In the genomic region with DNA sequence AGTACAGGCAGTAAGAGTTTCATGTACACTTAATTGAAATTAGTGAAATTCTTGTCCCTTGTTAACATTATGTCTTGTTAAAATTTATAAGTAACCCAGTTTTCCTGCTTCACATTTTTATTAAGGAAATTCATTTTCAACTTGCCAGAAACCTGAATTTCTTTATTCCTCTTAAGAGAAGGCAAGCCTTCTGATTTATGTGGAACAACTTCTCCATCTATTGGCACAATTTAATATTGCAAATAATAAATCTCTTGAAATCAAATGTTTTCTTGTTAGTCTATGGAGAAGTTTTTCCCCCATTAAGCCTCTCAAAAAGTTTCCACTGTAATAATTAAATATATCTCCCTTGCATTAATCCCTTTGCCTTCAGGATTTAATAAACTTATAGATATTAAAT, we compare ENCODE assay signal across 9 cellular contexts. TPM values are rescaled to one million over a fixed set of nuclear protein-coding genes. Genes with fewer than 3 reads are reported as not detected.
A peak's percentile ranks its signal among the peaks of the same experiment; 100 is the strongest.
DNase-seq lines count a peak whose midpoint lies in the region; ATAC-seq, FAIRE-seq and TF ChIP-seq lines count a peak whose summit lies in the region.
"Had no signal": no experiment of that assay in that cellular context is flagged by ENCODE, and none has a peak within 500 bp of the region (broad histone marks: within the 10 kb centered on the region; RNA-seq: fewer than 3 reads in every experiment).

No MANE protein-coding gene starts in this region.

- H3K36me3 Mint-ChIP-seq in CD4-positive, CD25-positive, alpha-beta regulatory T cell = no peaks in the 10 kb centered on the region

- no peak overlapping the region for H3K27ac ChIP-seq in CD4-positive, CD25-positive, alpha-beta regulatory T cell (ENCODE audit: insufficient read depth, low read length, poor library complexity, severe bottlenecking)
- H3K27ac ChIP-seq in KMS-11 = no peak overlapping the region
- H3K27ac ChIP-seq in SK-N-MC = 0 out of 2 replicates have a peak overlapping the region, but pooled peaks have one; percentile 27
- H3K27ac ChIP-seq in WERI-Rb-1 = no peak overlapping the region

- TF ChIP-seq CTCF in KMS-11 (conservative IDR thresholded peaks at IDR 0.05; ENCODE audit: low read depth, low read length) = peak; percentile 58
- no peak for TF ChIP-seq CTCF in WERI-Rb-1 (IDR thresholded peaks at IDR 0.05; ENCODE audit: low read depth, low read length)

- H3K27me3 ChIP-seq in CD4-positive, CD25-positive, alpha-beta regulatory T cell (ENCODE audit: control insufficient read depth, insufficient read depth, low read length) = no peaks in the 10 kb centered on the region
- no peaks in the 10 kb centered on the region for H3K27me3 ChIP-seq in KMS-11 (ENCODE audit: insufficient read depth, low read depth)
- no peaks in the 10 kb centered on the region for H3K27me3 ChIP-seq in WERI-Rb-1 (ENCODE audit: insufficient read depth, low read depth, severe bottlenecking)

- H3K9me3 Mint-ChIP-seq in CD4-positive, CD25-positive, alpha-beta regulatory T cell = peaks cover 0 to 1% (median 0%) of the 10 kb centered on the region in 7 donors

- H3K27me3 Mint-ChIP-seq in CD4-positive, CD25-positive, alpha-beta regulatory T cell = no peaks in the 10 kb centered on the region

- no peaks in the 10 kb centered on the region for H4K20me1 ChIP-seq in KMS-11 (ENCODE audit: insufficient read depth)

- no peaks in the 10 kb centered on the region for H3K4me1 Mint-ChIP-seq in CD4-positive, CD25-positive, alpha-beta regulatory T cell

- H2AFZ ChIP-seq in KMS-11 (ENCODE audit: low read depth) = no peak overlapping the region

- no peaks in the 10 kb centered on the region for H3K9me3 ChIP-seq in CD4-positive, CD25-positive, alpha-beta regulatory T cell (ENCODE audit: control insufficient read depth in 2 of 2, low read length in 2 of 2)
- no peaks in the 10 kb centered on the region for H3K9me3 ChIP-seq in SK-N-MC (ENCODE audit: low read depth, low read length)
- no peaks in the 10 kb centered on the region for H3K9me3 ChIP-seq in WERI-Rb-1 (ENCODE audit: severe bottlenecking)

- H3K4me3 ChIP-seq in CD4-positive, CD25-positive, alpha-beta regulatory T cell (ENCODE audit: low read depth, low read length) = no peak overlapping the region
- H3K4me3 ChIP-seq in KMS-11 (IDR thresholded peaks at IDR 0.05; ENCODE audit: insufficient read depth, low read depth, low read length) (no peak overlapping the region), SK-N-MC (no peak overlapping the region), WERI-Rb-1 (ENCODE audit: low read depth, low read length) (no peak overlapping the region)

- no peaks in the 10 kb centered on the region for H3K79me2 ChIP-seq in KMS-11 (ENCODE audit: insufficient read depth, low read depth)

- H3K4me1 ChIP-seq in CD4-positive, CD25-positive, alpha-beta regulatory T cell (ENCODE audit: control insufficient read depth, insufficient read depth, low read length, poor library complexity, severe bottlenecking) = no peaks in the 10 kb centered on the region
- no peaks in the 10 kb centered on the region for H3K4me1 ChIP-seq in KMS-11 (ENCODE audit: low read depth, poor library complexity, severe bottlenecking)

- H3K27ac Mint-ChIP-seq in CD4-positive, CD25-positive, alpha-beta regulatory T cell = no peak overlapping the region

- no peak for ATAC-seq in CD4-positive, CD25-positive, alpha-beta regulatory T cell (ENCODE audit: low read depth in 2 of 2)
- ATAC-seq in activated CD4-positive, CD25-positive, alpha-beta regulatory T cell treated with anti-CD3 and anti-CD28 coated beads, Interleukin-2, amount 50 U/mL, for 24 hours = no peak
- ATAC-seq in HG03457 (IDR thresholded peaks at IDR 0.05; ENCODE audit: unreplicated experiment) = no peak

- no peaks in the 10 kb centered on the region for H3K36me3 ChIP-seq in CD4-positive, CD25-positive, alpha-beta regulatory T cell (ENCODE audit: control insufficient read depth, insufficient read depth, low read length)
- H3K36me3 ChIP-seq in KMS-11 (ENCODE audit: insufficient read depth) = no peaks in the 10 kb centered on the region
- no peaks in the 10 kb centered on the region for H3K36me3 ChIP-seq in SK-N-MC (ENCODE audit: insufficient read depth, low read length)
- no peaks in the 10 kb centered on the region for H3K36me3 ChIP-seq in WERI-Rb-1

- H3K9ac ChIP-seq in KMS-11 (no peak overlapping the region), SK-N-MC (ENCODE audit: insufficient read length) (no peak overlapping the region)

- no peak overlapping the region for H3K4me3 Mint-ChIP-seq in CD4-positive, CD25-positive, alpha-beta regulatory T cell

- DNase-seq in CD4-positive, CD25-positive, alpha-beta regulatory T cell = peak in 2 of 3 donors; percentile 2 to 37
- DNase-seq in SK-N-MC (ENCODE audit: low read depth, low spot score) = peak; percentile 39
- no peak for DNase-seq in T-helper 9 cell
- DNase-seq in WERI-Rb-1 = no peak
- DNase-seq: head of caudate nucleus had no signal

- H3K4me2 ChIP-seq in KMS-11 = no peak overlapping the region

- FAIRE-seq in islet of Langerhans (lab: Jason Lieb, UNC) = peak; percentile 97

RNA-seq across cellular contexts. Expression of gene ACO1, which starts 33.8 kb away (rescaled TPM):
- 3.6 TPM for total RNA-seq in CD4-positive, CD25-positive, alpha-beta regulatory T cell
- polyA plus RNA-seq in CD4-positive, CD25-positive, alpha-beta regulatory T cell = 1 to 10 TPM; 5.3 to 7.4 (median 6.2) TPM

Comparison
In these comparisons a context has a peak if more than half of its experiments do, and no peak if none do; other contexts are left out.
1. DNase-seq: peak in CD4-positive, CD25-positive, alpha-beta regulatory T cell (2 of 3) and SK-N-MC (single experiment); none in T-helper 9 cell (single experiment) and WERI-Rb-1 (single experiment).